14 cellular contexts compared by ENCODE assay signal in the genomic region with DNA sequence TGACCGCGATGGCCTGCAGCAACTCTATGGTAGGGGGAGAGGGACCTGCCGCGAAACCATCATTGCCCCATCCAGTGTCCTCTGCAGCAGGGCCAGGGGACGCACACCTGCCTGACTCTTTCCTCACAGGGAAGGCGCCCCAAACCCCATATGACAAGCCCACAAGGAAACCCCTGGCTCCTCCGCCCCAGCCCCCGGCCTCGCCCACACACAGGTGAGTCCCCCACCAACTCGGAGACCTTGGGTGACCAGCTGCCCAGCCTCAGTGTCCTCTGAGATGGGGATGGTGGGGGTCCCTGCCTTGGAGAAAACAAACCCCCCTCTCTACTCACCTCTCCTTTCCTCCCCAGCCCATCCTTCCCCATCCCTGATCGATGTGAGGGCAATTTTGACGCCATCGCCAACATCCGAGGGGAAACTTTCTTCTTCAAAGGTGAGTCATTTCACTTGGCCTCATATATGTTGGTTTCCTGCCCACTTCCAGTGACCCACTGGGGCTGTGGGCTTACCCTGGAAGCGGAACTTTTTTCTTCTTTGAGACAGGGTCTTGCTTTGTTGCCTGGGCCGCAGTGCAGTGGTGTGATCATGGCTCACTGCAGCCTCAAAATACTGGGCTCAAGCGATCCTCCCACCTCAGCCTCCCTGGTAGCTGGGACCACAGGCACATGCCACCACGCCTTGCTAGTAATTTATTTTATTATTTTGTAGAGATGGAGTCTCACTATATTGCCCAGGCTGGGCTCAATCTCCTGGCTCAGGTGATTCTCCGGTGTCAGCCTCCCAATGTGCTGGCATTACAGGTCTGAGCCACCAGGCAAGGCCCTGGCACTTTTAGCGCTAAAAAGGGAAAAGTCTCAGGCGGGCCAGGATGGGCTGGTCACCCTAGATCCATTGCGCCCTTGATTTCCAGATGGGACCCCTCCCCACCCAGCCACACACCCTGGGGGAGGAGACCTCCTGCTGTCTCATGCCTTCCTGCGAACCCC. TPM values are rescaled to one million over a fixed set of nuclear protein-coding genes. Genes with fewer than 3 reads are reported as not detected.
DNase-seq lines count a peak whose midpoint lies in the region; ATAC-seq and TF ChIP-seq lines count a peak whose summit lies in the region.
"Had no signal": no experiment of that assay in that cellular context is flagged by ENCODE, and none has a peak within 500 bp of the region (broad histone marks: within the 10 kb centered on the region; RNA-seq: fewer than 3 reads in every experiment).

No MANE protein-coding gene starts in this region.

- no peaks in the 10 kb centered on the region for H4K20me1 ChIP-seq in hepatocyte (ENCODE audit: insufficient read depth, poor library complexity, severe bottlenecking)

- no peaks in the 10 kb centered on the region for H3K27me3 Mint-ChIP-seq in activated CD4-positive, alpha-beta T cell treated with anti-CD3 and anti-CD28 coated beads, Interleukin-2, amount 10 ng/mL, durations not matched to agents 24 days and 14 days
- H3K27me3 Mint-ChIP-seq in T-helper 2 cell treated with Interferon-gamma antibody and Interleukin-4, amounts not matched to agents 5 μg/mL and 100 μg/mL, for 36 hours (ENCODE audit: low read depth) = no peaks in the 10 kb centered on the region

- no peaks in the 10 kb centered on the region for H3K27me3 ChIP-seq in hepatocyte
- no peaks in the 10 kb centered on the region for H3K27me3 ChIP-seq in skeletal muscle tissue (ENCODE audit: control insufficient read depth in 3 of 3, insufficient read depth in 3 of 3, low read length in 3 of 3)

- peaks cover 31% of the 10 kb centered on the region for H3K36me3 Mint-ChIP-seq in activated CD4-positive, alpha-beta T cell treated with anti-CD3 and anti-CD28 coated beads, Interleukin-2, amount 10 ng/mL, durations not matched to agents 24 days and 14 days (ENCODE audit: low read depth)
- H3K36me3 Mint-ChIP-seq in T-helper 2 cell treated with Interferon-gamma antibody and Interleukin-4, amounts not matched to agents 5 μg/mL and 100 μg/mL, for 36 hours (ENCODE audit: low read depth) = peaks cover 60% of the 10 kb centered on the region

- H3K36me3 ChIP-seq in hepatocyte (replicated peaks; ENCODE audit: insufficient read depth, low read depth) (no peaks in the 10 kb centered on the region), skeletal muscle tissue (ENCODE audit: control insufficient read depth in 3 of 3, insufficient read depth in 3 of 3, low read length in 3 of 3) (peaks cover 0 to 5% (median 4%) of the 10 kb centered on the region in 3 donors)

- WGBS in hepatocyte (ENCODE audit: low lambda C conversion rate, missing lambda C conversion rate) = 90% methylated on average over 22 of the region's 23 CpGs

- TF ChIP-seq CTCF in hepatocyte (IDR thresholded peaks at IDR 0.05; ENCODE audit: poor library complexity) = no peak

- H3K9me3 ChIP-seq in hepatocyte (ENCODE audit: low read depth) (no peaks in the 10 kb centered on the region), skeletal muscle tissue (ENCODE audit: control insufficient read depth in 3 of 3, low read length in 3 of 3) (no peaks in the 10 kb centered on the region)

- no peaks in the 10 kb centered on the region for H3K9me3 Mint-ChIP-seq in activated CD4-positive, alpha-beta T cell treated with anti-CD3 and anti-CD28 coated beads, Interleukin-2, amount 10 ng/mL, durations not matched to agents 24 days and 14 days
- H3K9me3 Mint-ChIP-seq in T-helper 2 cell treated with Interferon-gamma antibody and Interleukin-4, amounts not matched to agents 5 μg/mL and 100 μg/mL, for 36 hours = no peaks in the 10 kb centered on the region

- H3K4me2 ChIP-seq in hepatocyte = peak overlapping the region; percentile 99

- no peak overlapping the region for H3K27ac ChIP-seq in hepatocyte
- no peak overlapping the region for H3K27ac ChIP-seq in skeletal muscle tissue (ENCODE audit: low read depth, low read length)

- H3K79me2 ChIP-seq in hepatocyte = no peaks in the 10 kb centered on the region

- peak overlapping the region; percentile 87 for H3K27ac Mint-ChIP-seq in activated CD4-positive, alpha-beta T cell treated with anti-CD3 and anti-CD28 coated beads, Interleukin-2, amount 10 ng/mL, durations not matched to agents 24 days and 14 days
- peak overlapping the region; percentile 95 for H3K27ac Mint-ChIP-seq in T-helper 2 cell treated with Interferon-gamma antibody and Interleukin-4, amounts not matched to agents 5 μg/mL and 100 μg/mL, for 36 hours

- H3K4me1 Mint-ChIP-seq in activated CD4-positive, alpha-beta T cell treated with anti-CD3 and anti-CD28 coated beads, Interleukin-2, amount 10 ng/mL, durations not matched to agents 24 days and 14 days = peaks cover 51% of the 10 kb centered on the region
- peaks cover 51% of the 10 kb centered on the region for H3K4me1 Mint-ChIP-seq in T-helper 2 cell treated with Interferon-gamma antibody and Interleukin-4, amounts not matched to agents 5 μg/mL and 100 μg/mL, for 36 hours (ENCODE audit: low read depth)

- peak overlapping the region; percentile 89 for H3K4me3 Mint-ChIP-seq in activated CD4-positive, alpha-beta T cell treated with anti-CD3 and anti-CD28 coated beads, Interleukin-2, amount 10 ng/mL, durations not matched to agents 24 days and 14 days
- peak overlapping the region; percentile 74 for H3K4me3 Mint-ChIP-seq in T-helper 2 cell treated with Interferon-gamma antibody and Interleukin-4, amounts not matched to agents 5 μg/mL and 100 μg/mL, for 36 hours

- intact Hi-C loops in activated CD4-positive, alpha-beta T cell treated with anti-CD3 and anti-CD28 coated beads, Interleukin-2, amount 10 ng/mL, durations not matched to agents 24 days and 14 days (cut with micrococcal nuclease) = loop anchor here (2.0 to 5.0 kb wide), 3 partner anchors 17 to 55 kb away; no protein-coding TSS in a partner anchor

- H3K9ac ChIP-seq in skeletal muscle tissue (ENCODE audit: low read depth in 1 of 3, low read length in 3 of 3) = peak overlapping the region in 2 of 3 donors; percentile 8 to 90

- H3K9me2 ChIP-seq in hepatocyte (replicated peaks; ENCODE audit: insufficient read depth) = no peaks in the 10 kb centered on the region

- no peak overlapping the region for H2AFZ ChIP-seq in hepatocyte

- peak; percentile 68 for DNase-seq in activated CD4-positive, alpha-beta T cell treated with anti-CD3 and anti-CD28 coated beads, Interleukin-2, amount 10 ng/mL, durations not matched to agents 24 days and 14 days
- DNase-seq in activated CD4-positive, alpha-beta T cell treated with anti-CD3 and anti-CD28 coated beads, Interleukin-2, amount 50 U/mL, for 48 hours = no peak
- no peak for DNase-seq in T-helper 2 cell treated with Interferon-gamma antibody and Interleukin-4, amounts not matched to agents 5 μg/mL and 100 μg/mL, for 36 hours (ENCODE audit: low spot score)
- DNase-seq in hepatocyte (ENCODE audit: low spot score) (no peak), COR-L47 (lab: John Stamatoyannopoulos, UW) (no peak)
- DNase-seq: ACHN; activated CD4-positive, alpha-beta T cell treated with anti-CD3 and anti-CD28 coated beads for 48 hours; GOT3; IMR-90; midbrain; stimulated activated CD4-positive, alpha-beta T cell treated with anti-CD3 and anti-CD28 coated beads, Interleukin-4, amount 100 ng/mL, for 24 hours had no signal

- ATAC-seq in GM21447 (IDR thresholded peaks at IDR 0.05; ENCODE audit: unreplicated experiment) = no peak
- ATAC-seq in GM18909 (IDR thresholded peaks at IDR 0.05; ENCODE audit: poor library complexity, unreplicated experiment) = no peak

- no peak overlapping the region for H3K4me3 ChIP-seq in hepatocyte
- H3K4me3 ChIP-seq in skeletal muscle tissue (ENCODE audit: low read length in 3 of 3) = no peak overlapping the region

- H3K4me1 ChIP-seq in hepatocyte (ENCODE audit: insufficient read depth) = peaks cover 9% of the 10 kb centered on the region
- peaks cover 23 to 35% (median 27%) of the 10 kb centered on the region in 3 donors for H3K4me1 ChIP-seq in skeletal muscle tissue (ENCODE audit: control insufficient read depth in 3 of 3, insufficient read depth in 3 of 3, low read length in 3 of 3)

RNA-seq across cellular contexts. Expression of a gene that starts 8.0 kb away (rescaled TPM):
- 918 and 934 TPM in 2 replicates for total RNA-seq in activated CD4-positive, alpha-beta T cell treated with anti-CD3 and anti-CD28 coated beads, Interleukin-2, amount 10 ng/mL, durations not matched to agents 24 days and 14 days
- total RNA-seq in hepatocyte (82.0 and 110 TPM in 2 replicates), skeletal muscle tissue (25.1 TPM)
- polyA plus RNA-seq in hepatocyte = 124 and 131 TPM in 2 replicates

RNA-seq across cellular contexts. Expression of a gene that starts 11.1 kb away (rescaled TPM):
- 8.1 and 10.2 TPM in 2 replicates for total RNA-seq in activated CD4-positive, alpha-beta T cell treated with anti-CD3 and anti-CD28 coated beads, Interleukin-2, amount 10 ng/mL, durations not matched to agents 24 days and 14 days
- total RNA-seq in hepatocyte (0.60 TPM in 1 of 2 replicates, not detected in the other), skeletal muscle tissue (0.52 TPM)
- 6.3 and 8.7 TPM in 2 replicates for polyA plus RNA-seq in hepatocyte
- total RNA-seq: IMR-90 had no signal

RNA-seq across cellular contexts. Expression of a gene that starts 20.7 kb away (rescaled TPM):
- 0.43 and 0.63 TPM in 2 replicates for total RNA-seq in activated CD4-positive, alpha-beta T cell treated with anti-CD3 and anti-CD28 coated beads, Interleukin-2, amount 10 ng/mL, durations not matched to agents 24 days and 14 days
- total RNA-seq in hepatocyte = 10.0 and 12.3 TPM in 2 replicates
- 11.8 and 12.8 TPM in 2 replicates for polyA plus RNA-seq in hepatocyte
- not detected for total RNA-seq in skeletal muscle tissue

RNA-seq across cellular contexts. Expression of a gene that starts 33.6 kb away (rescaled TPM):
- 55.3 and 57.0 TPM in 2 replicates for total RNA-seq in activated CD4-positive, alpha-beta T cell treated with anti-CD3 and anti-CD28 coated beads, Interleukin-2, amount 10 ng/mL, durations not matched to agents 24 days and 14 days
- total RNA-seq in hepatocyte (35.6 and 41.2 TPM in 2 replicates), skeletal muscle tissue (15.7 TPM)
- polyA plus RNA-seq in hepatocyte = 79.4 and 86.2 TPM in 2 replicates

RNA-seq across cellular contexts. Expression of a gene that starts 33.7 kb away (rescaled TPM):
- total RNA-seq in activated CD4-positive, alpha-beta T cell treated with anti-CD3 and anti-CD28 coated beads, Interleukin-2, amount 10 ng/mL, durations not matched to agents 24 days and 14 days = 29.4 TPM in 2 replicates
- total RNA-seq in hepatocyte (19.7 and 35.7 TPM in 2 replicates), skeletal muscle tissue (14.1 TPM)
- 158 and 201 TPM in 2 replicates for polyA plus RNA-seq in hepatocyte
